ENCODE assay signal across 23 cellular contexts in the genomic region with DNA sequence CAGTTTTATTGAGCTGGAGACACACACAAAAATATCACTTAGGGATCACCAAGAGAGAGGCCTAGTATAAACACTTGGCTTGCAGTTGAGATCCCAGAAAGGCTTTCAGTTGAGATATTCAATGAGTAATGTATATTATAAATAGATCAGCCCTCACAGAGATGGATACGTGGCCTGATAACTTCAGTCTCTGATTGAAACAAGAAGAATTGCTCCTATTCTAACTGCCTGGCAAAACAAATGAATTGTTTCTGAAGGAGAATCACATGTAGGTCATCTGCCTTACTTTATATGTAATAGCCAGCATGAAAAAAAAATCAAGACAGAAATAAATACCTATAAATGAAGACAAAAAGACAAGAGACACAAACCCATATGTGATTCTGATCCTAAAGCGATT.
"Had no signal": no experiment of that assay in that cellular context is flagged by ENCODE, and none has a peak within 500 bp of the region (broad histone marks: within the 10 kb centered on the region; RNA-seq: fewer than 3 reads in every experiment).

No MANE protein-coding gene starts in this region.

- H3K9me3 Mint-ChIP-seq: dendritic cell treated with granulocyte-macrophage colony-stimulating factor and Interleukin-4, amounts not matched to agents 40 ng/mL and 50 ng/mL, for 4 days; naive B cell; nephron had no signal

- FAIRE-seq: colon, kidney had no signal

- H3K4me3 ChIP-seq: esophagus muscularis mucosa, gastrocnemius medialis, left ventricle myocardium inferior, lower lobe of right lung, psoas muscle, right lobe of liver, stomach, thoracic aorta, transverse colon had no signal

- H3K4me3 Mint-ChIP-seq: dendritic cell treated with granulocyte-macrophage colony-stimulating factor and Interleukin-4, amounts not matched to agents 40 ng/mL and 50 ng/mL, for 4 days; effector memory CD8-positive, alpha-beta T cell; memory B cell; naive B cell; nephron had no signal

- ATAC-seq: effector memory CD8-positive, alpha-beta T cell; gastrocnemius medialis; left cardiac atrium; lower lobe of right lung; psoas muscle; right lobe of liver had no signal

- H3K9me3 ChIP-seq: esophagus muscularis mucosa, gastrocnemius medialis, left ventricle myocardium inferior, lower lobe of right lung, neutrophil, psoas muscle, right lobe of liver, stomach, thoracic aorta, transverse colon had no signal

- H3K36me3 ChIP-seq: esophagus muscularis mucosa, gastrocnemius medialis, left ventricle myocardium inferior, lower lobe of right lung, neutrophil, right lobe of liver, stomach, thoracic aorta, transverse colon had no signal

- DNase-seq: effector memory CD8-positive, alpha-beta T cell; gastrocnemius medialis; kidney; left cardiac atrium; left ventricle myocardium inferior; lower lobe of right lung; naive B cell; psoas muscle; retina; right lobe of liver; stimulated activated CD4-positive, alpha-beta T cell treated with anti-CD3 and anti-CD28 coated beads, Interleukin-2, amount 100 ng/mL, for 24 hours; stimulated activated naive CD4-positive, alpha-beta T cell; stomach; substantia nigra; transverse colon had no signal

- H3K36me3 Mint-ChIP-seq: memory B cell, naive B cell had no signal

- H3K4me1 ChIP-seq: esophagus muscularis mucosa, gastrocnemius medialis, left ventricle myocardium inferior, lower lobe of right lung, psoas muscle, right lobe of liver, stomach, transverse colon had no signal

- H3K27me3 ChIP-seq: esophagus muscularis mucosa, gastrocnemius medialis, neutrophil, right lobe of liver, stomach, transverse colon had no signal

- H3K4me1 Mint-ChIP-seq: naive B cell, nephron had no signal

- H3K27ac Mint-ChIP-seq: dendritic cell treated with granulocyte-macrophage colony-stimulating factor and Interleukin-4, amounts not matched to agents 40 ng/mL and 50 ng/mL, for 4 days; effector memory CD8-positive, alpha-beta T cell; memory B cell; naive B cell; nephron had no signal

- H3K27ac ChIP-seq: epithelial cell of prostate, esophagus muscularis mucosa, gastrocnemius medialis, left ventricle myocardium inferior, lower lobe of right lung, neutrophil, psoas muscle, right lobe of liver, stomach, thoracic aorta, transverse colon had no signal

- H3K27me3 Mint-ChIP-seq: dendritic cell treated with granulocyte-macrophage colony-stimulating factor and Interleukin-4, amounts not matched to agents 40 ng/mL and 50 ng/mL, for 4 days; effector memory CD8-positive, alpha-beta T cell; memory B cell; naive B cell had no signal
